Comparison of ENCODE assay signal across 20 cellular contexts in genomic region chr7:115116773-115117715, GRCh38.
DNase-seq lines count a peak whose midpoint lies in the region; ATAC-seq and TF ChIP-seq lines count a peak whose summit lies in the region.
"Had no signal": no experiment of that assay in that cellular context is flagged by ENCODE, and none has a peak within 500 bp of the region (broad histone marks: within the 10 kb centered on the region; RNA-seq: fewer than 3 reads in every experiment).

No MANE protein-coding gene starts in this region.

- H3K27me3 ChIP-seq in stomach: no peaks in the 10 kb centered on the region
- H3K27me3 ChIP-seq: adrenal gland, BLaER1, ovary, tibial artery had no signal

- H3K4me3 ChIP-seq in epithelial cell of proximal tubule (ENCODE audit: low read depth, low read length): peak overlapping the region; percentile 28
- no peak overlapping the region for H3K4me3 ChIP-seq in stomach
- H3K4me3 ChIP-seq: adrenal gland, BLaER1, ovary, tibial artery had no signal

- no peak for TF ChIP-seq CTCF in epithelial cell of proximal tubule (conservative IDR thresholded peaks at IDR 0.05; ENCODE audit: low read depth, low read length)
- no peak for TF ChIP-seq CTCF in stomach (IDR thresholded peaks at IDR 0.05)
- TF ChIP-seq CTCF in MCF 10A (IDR thresholded peaks at IDR 0.05; ENCODE audit: unreplicated experiment): no peak
- no peak for TF ChIP-seq CTCF in nephron progenitor cell (IDR thresholded peaks at IDR 0.05)

- H3K36me3 Mint-ChIP-seq in MCF 10A (ENCODE audit: insufficient read depth, unreplicated experiment) (no peaks in the 10 kb centered on the region), nephron progenitor cell (ENCODE audit: low read depth) (no peaks in the 10 kb centered on the region)
- H3K36me3 Mint-ChIP-seq: stimulated activated effector memory CD8-positive, alpha-beta T cell treated with anti-CD3 and anti-CD28 coated beads, Interleukin-12 subunit alpha, Interleukin-12 subunit beta, amount 100 ng/mL, for 72 hours had no signal

- CTCF ChIA-PET in MCF 10A (lab: Yijun Ruan, JAX): no interaction called here

- no peak overlapping the region for H3K27ac ChIP-seq in stomach
- H3K27ac ChIP-seq: adrenal gland, BLaER1, ovary, tibial artery had no signal

- 58 to 78% (median 73%) methylated on average over 5 of the region's 5 CpGs for WGBS in stomach, 5 donors

- no peak overlapping the region for H3K27ac Mint-ChIP-seq in MCF 10A (ENCODE audit: low read depth, unreplicated experiment)
- H3K27ac Mint-ChIP-seq in nephron progenitor cell: no peak overlapping the region
- H3K27ac Mint-ChIP-seq: activated CD8-positive, alpha-beta memory T cell treated with anti-CD3 and anti-CD28 coated beads, Interleukin-2, amount 10 ng/mL, durations not matched to agents 7 days and 5 days; stimulated activated effector memory CD8-positive, alpha-beta T cell treated with anti-CD3 and anti-CD28 coated beads, Interleukin-12 subunit alpha, Interleukin-12 subunit beta, amount 100 ng/mL, for 72 hours had no signal

- TF ChIP-seq EP300 in stomach (IDR thresholded peaks at IDR 0.05): no peak

- H3K4me1 ChIP-seq in stomach: peaks cover 0 to 9% (median 4%) of the 10 kb centered on the region in 4 donors
- H3K4me1 ChIP-seq: adrenal gland, BLaER1 had no signal

- no peaks in the 10 kb centered on the region for H3K36me3 ChIP-seq in stomach
- H3K36me3 ChIP-seq: adrenal gland, BLaER1, ovary, tibial artery had no signal

- no TSS peak for BruUV-seq in MCF 10A (replicated peaks; lab: Mats Ljungman, UMichigan)

- intact Hi-C loops in stomach (cut with DNase I; ENCODE audit: low total_unique reads): no loop called here
- intact Hi-C loops in MCF 10A (cut with micrococcal nuclease): no loop called here

- no peaks in the 10 kb centered on the region for H3K9me3 ChIP-seq in stomach
- H3K9me3 ChIP-seq: adrenal gland, BLaER1, ovary, tibial artery had no signal

- DNase-seq in epithelial cell of proximal tubule (ENCODE audit: low read depth) (peak; percentile 72), renal cortical epithelial cell (ENCODE audit: low read depth) (peak; percentile 99), stomach (no peak), MCF 10A (ENCODE audit: unreplicated experiment) (no peak), nephron progenitor cell (no peak)
- no peak for DNase-seq in stimulated activated CD4-positive, alpha-beta T cell treated with anti-CD3 and anti-CD28 coated beads, Interleukin-15, amount 100 ng/mL, for 24 hours
- DNase-seq: activated CD8-positive, alpha-beta memory T cell treated with anti-CD3 and anti-CD28 coated beads, Interleukin-2, amount 10 ng/mL, durations not matched to agents 7 days and 5 days; adrenal gland; DMS79 treated with DMSO at 0.1 percent for 48 hours; KG1; NCI-H1105; NCI-H345; ovary; SHP77 treated with DMSO at 0.1 percent for 48 hours; tibial artery had no signal

- H3K4me1 Mint-ChIP-seq in MCF 10A (ENCODE audit: insufficient read depth, unreplicated experiment): no peaks in the 10 kb centered on the region
- H3K4me1 Mint-ChIP-seq in nephron progenitor cell: no peaks in the 10 kb centered on the region
- H3K4me1 Mint-ChIP-seq: activated CD8-positive, alpha-beta memory T cell treated with anti-CD3 and anti-CD28 coated beads, Interleukin-2, amount 10 ng/mL, durations not matched to agents 7 days and 5 days; stimulated activated effector memory CD8-positive, alpha-beta T cell treated with anti-CD3 and anti-CD28 coated beads, Interleukin-12 subunit alpha, Interleukin-12 subunit beta, amount 100 ng/mL, for 72 hours had no signal

- POLR2A ChIA-PET in MCF 10A (lab: Yijun Ruan, JAX): no interaction called here

- H3K9me3 Mint-ChIP-seq in MCF 10A (ENCODE audit: unreplicated experiment) (no peaks in the 10 kb centered on the region), nephron progenitor cell (peaks cover 18% of the 10 kb centered on the region)
- H3K9me3 Mint-ChIP-seq: stimulated activated effector memory CD8-positive, alpha-beta T cell treated with anti-CD3 and anti-CD28 coated beads, Interleukin-12 subunit alpha, Interleukin-12 subunit beta, amount 100 ng/mL, for 72 hours had no signal

- H3K4me3 Mint-ChIP-seq in MCF 10A (ENCODE audit: unreplicated experiment) (no peak overlapping the region), nephron progenitor cell (no peak overlapping the region)
- H3K4me3 Mint-ChIP-seq: activated CD8-positive, alpha-beta memory T cell treated with anti-CD3 and anti-CD28 coated beads, Interleukin-2, amount 10 ng/mL, durations not matched to agents 7 days and 5 days; stimulated activated effector memory CD8-positive, alpha-beta T cell treated with anti-CD3 and anti-CD28 coated beads, Interleukin-12 subunit alpha, Interleukin-12 subunit beta, amount 100 ng/mL, for 72 hours had no signal

- peaks cover 84% of the 10 kb centered on the region for H3K27me3 Mint-ChIP-seq in MCF 10A (ENCODE audit: insufficient read depth, unreplicated experiment)
- peaks cover 3% of the 10 kb centered on the region for H3K27me3 Mint-ChIP-seq in nephron progenitor cell (ENCODE audit: low read depth, poor library complexity)
- H3K27me3 Mint-ChIP-seq: activated CD8-positive, alpha-beta memory T cell treated with anti-CD3 and anti-CD28 coated beads, Interleukin-2, amount 10 ng/mL, durations not matched to agents 7 days and 5 days had no signal

- no peak for TF ChIP-seq POLR2A in stomach (IDR thresholded peaks at IDR 0.05)

- ATAC-seq in GM18907 (IDR thresholded peaks at IDR 0.05; ENCODE audit: unreplicated experiment): peak; percentile 79
- ATAC-seq in HG03342 (IDR thresholded peaks at IDR 0.05; ENCODE audit: unreplicated experiment): peak; percentile 64
- ATAC-seq: activated CD8-positive, alpha-beta memory T cell treated with anti-CD3 and anti-CD28 coated beads, Interleukin-2, amount 10 ng/mL, durations not matched to agents 7 days and 5 days; HCT116; stimulated activated effector memory CD8-positive, alpha-beta T cell treated with anti-CD3 and anti-CD28 coated beads, Interleukin-12 subunit alpha, Interleukin-12 subunit beta, amount 100 ng/mL, for 72 hours had no signal

Comparison
In these comparisons a context has a peak if more than half of its experiments do, and no peak if none do; other contexts are left out.
1. DNase-seq: peak in epithelial cell of proximal tubule (single experiment) and renal cortical epithelial cell (single experiment); none in stomach (single experiment), stimulated activated CD4-positive, alpha-beta T cell treated with anti-CD3 and anti-CD28 coated beads, Interleukin-15, amount 100 ng/mL, for 24 hours (single experiment), MCF 10A (single experiment) and nephron progenitor cell (single experiment).